ENCODE assay signal across 20 cellular contexts in the genomic region with DNA sequence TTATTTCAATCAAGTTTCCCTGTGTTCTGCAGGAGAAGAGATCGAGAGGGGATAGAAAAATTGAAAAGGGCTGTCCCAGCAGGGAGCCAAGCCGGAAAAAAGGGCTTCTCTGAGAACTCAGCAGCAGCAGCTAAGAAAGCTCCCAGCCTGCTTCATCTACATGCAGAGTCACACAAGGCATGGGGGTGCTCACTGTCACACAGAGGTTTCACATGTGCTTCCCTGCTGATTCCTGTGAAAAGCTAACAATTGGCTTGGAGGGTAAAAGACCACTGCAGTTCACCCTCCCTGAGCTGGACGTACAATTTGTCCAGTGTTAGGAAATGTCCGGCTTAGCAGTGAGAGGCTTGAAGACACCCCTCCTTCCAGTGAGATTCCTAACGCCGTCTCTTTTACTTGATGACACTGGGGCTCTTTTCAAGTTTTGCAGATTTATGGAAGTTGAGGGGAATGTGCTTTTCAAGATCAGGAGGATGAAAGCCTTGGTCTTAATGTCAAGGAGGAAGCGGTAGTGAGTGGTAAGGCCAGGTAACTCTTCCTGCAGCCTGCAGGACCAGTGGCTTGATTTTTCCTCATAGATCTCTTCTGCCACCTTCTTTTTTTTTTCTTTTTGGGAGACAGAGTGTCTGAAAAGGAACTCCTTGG.
A peak's percentile ranks its signal among the peaks of the same experiment; 100 is the strongest.
DNase-seq lines count a peak whose midpoint lies in the region; ATAC-seq, FAIRE-seq and TF ChIP-seq lines count a peak whose summit lies in the region.
"Had no signal": no experiment of that assay in that cellular context is flagged by ENCODE, and none has a peak within 500 bp of the region (broad histone marks: within the 10 kb centered on the region; RNA-seq: fewer than 3 reads in every experiment).

No MANE protein-coding gene starts in this region.

- DNase-seq in ELF-1 (ENCODE audit: low read depth, low spot score) (peak; percentile 69), NT2/D1 (ENCODE audit: low read depth, low spot score) (peak; percentile 49), mesendoderm (peak; percentile 84), HepG2 (ENCODE audit: low spot score) (no peak), Kasumi-1 (lab: John Stamatoyannopoulos, UW) (no peak)
- DNase-seq: activated CD4-positive, alpha-beta T cell treated with anti-CD3 and anti-CD28 coated beads, Interleukin-2, amount 50 U/mL, for 1 hour; activated naive CD4-positive, alpha-beta T cell treated with anti-CD3 and anti-CD28 coated beads, Interleukin-2, amount 10 ng/mL, durations not matched to agents 7 days and 5 days; activated T-cell treated with anti-CD3 and anti-CD28 coated beads for 4 hours; body of pancreas; CD4-positive, alpha-beta T cell; dermis blood vessel endothelial cell; DMS53; NCI-H2081; NCI-H524; pancreas; stimulated activated CD4-positive, alpha-beta T cell treated with anti-CD3 and anti-CD28 coated beads, Interleukin-2, amount 100 ng/mL, for 48 hours had no signal

- no peak overlapping the region for H2BK120ac ChIP-seq in mesendoderm (ENCODE audit: low read depth, low read length)

- no peak overlapping the region for H2BK15ac ChIP-seq in mesendoderm (replicated peaks; ENCODE audit: low read depth)

- no peak overlapping the region for H3K23ac ChIP-seq in mesendoderm (ENCODE audit: low read length)

- 5 to 10% methylated on average over 7 of the region's 7 CpGs for WGBS in ectodermal cell, 2 experiments
- WGBS in mesendoderm (ENCODE audit: extremely low coverage, insufficient coverage, low lambda C conversion rate): no CpG with 5 or more reads among the region's 7 CpGs
- WGBS in HepG2 (ENCODE audit: low lambda C conversion rate): 97% methylated on average over 7 of the region's 7 CpGs

- no peak overlapping the region for H3K4me3 ChIP-seq in NT2/D1 (ENCODE audit: insufficient read length, low read depth)
- H3K4me3 ChIP-seq in ectodermal cell (ENCODE audit: insufficient read depth, low read depth, low read length): peak overlapping the region; percentile 16
- H3K4me3 ChIP-seq in mesendoderm (ENCODE audit: low read length): no peak overlapping the region
- no peak overlapping the region for H3K4me3 ChIP-seq in HepG2 (replicated peaks in 1 of 3; ENCODE audit: insufficient read depth in 1 of 3, low read depth in 2 of 3, low read length in 3 of 3)
- H3K4me3 ChIP-seq: body of pancreas, pancreas, PC-9 had no signal

- no peak overlapping the region for H3K4me2 ChIP-seq in mesendoderm (ENCODE audit: low read length)
- H3K4me2 ChIP-seq in HepG2 (ENCODE audit: low read depth, low read length): no peak overlapping the region
- H3K4me2 ChIP-seq: PC-9 had no signal

- TF ChIP-seq POLR2A in HepG2 (IDR thresholded peaks at IDR 0.05; ENCODE audit: insufficient read depth in 1 of 2, low read depth in 2 of 2, low read length in 2 of 2): no peak

- peak overlapping the region; percentile 6 for H3K56ac ChIP-seq in mesendoderm (ENCODE audit: low read length)

- peak overlapping the region; percentile 89 for H3K18ac ChIP-seq in mesendoderm (ENCODE audit: low read length)

- H3K9me3 ChIP-seq in NT2/D1 (ENCODE audit: insufficient read depth, low read length) (no peaks in the 10 kb centered on the region), ectodermal cell (ENCODE audit: control insufficient read depth, low read length) (no peaks in the 10 kb centered on the region), HepG2 (ENCODE audit: low read length) (no peaks in the 10 kb centered on the region)
- H3K9me3 ChIP-seq: body of pancreas, pancreas had no signal

- H3K4ac ChIP-seq in mesendoderm (ENCODE audit: low read depth, low read length): no peak overlapping the region

- TF ChIP-seq EP300 in HepG2 (IDR thresholded peaks at IDR 0.05; ENCODE audit: low read depth in 2 of 2, low read length in 2 of 2): no peak
- TF ChIP-seq EP300 in HepG2 (CRISPR knock-in tag; IDR thresholded peaks at IDR 0.05; ENCODE audit: borderline replicate concordance): no peak

- no peak for TF ChIP-seq RAD21 in HepG2 (CRISPR knock-in tag; IDR thresholded peaks at IDR 0.05)

- H3K27me3 ChIP-seq in NT2/D1 (ENCODE audit: insufficient read depth, insufficient read length) (no peaks in the 10 kb centered on the region), ectodermal cell (ENCODE audit: control insufficient read depth, insufficient read depth, low read length, poor library complexity, severe bottlenecking) (no peaks in the 10 kb centered on the region), mesendoderm (ENCODE audit: insufficient read depth, low read length, poor library complexity) (no peaks in the 10 kb centered on the region), HepG2 (ENCODE audit: control insufficient read depth in 1 of 2, insufficient read depth in 2 of 2, low read length in 2 of 2) (no peaks in the 10 kb centered on the region)
- H3K27me3 ChIP-seq: body of pancreas, pancreas had no signal

- no peak overlapping the region for H4K5ac ChIP-seq in mesendoderm (ENCODE audit: low read length)

- H4K20me1 ChIP-seq in HepG2 (ENCODE audit: insufficient read depth, low read length): no peaks in the 10 kb centered on the region

- peaks cover 6% of the 10 kb centered on the region for H3K4me1 ChIP-seq in NT2/D1 (ENCODE audit: insufficient read depth, insufficient read length)
- peaks cover 27% of the 10 kb centered on the region for H3K4me1 ChIP-seq in ectodermal cell (ENCODE audit: control insufficient read depth, insufficient read depth, low read length)
- peaks cover 4% of the 10 kb centered on the region for H3K4me1 ChIP-seq in mesendoderm (ENCODE audit: control insufficient read depth, low read depth, low read length)
- no peaks in the 10 kb centered on the region for H3K4me1 ChIP-seq in HepG2 (ENCODE audit: insufficient read depth, low read length)
- H3K4me1 ChIP-seq: pancreas had no signal

- no peaks in the 10 kb centered on the region for H3K79me1 ChIP-seq in mesendoderm (ENCODE audit: low read length)

- H3K36me3 ChIP-seq in NT2/D1 (ENCODE audit: insufficient read depth, insufficient read length, low read length) (peaks cover 2% of the 10 kb centered on the region), ectodermal cell (ENCODE audit: control insufficient read depth, insufficient read depth, low read length) (no peaks in the 10 kb centered on the region), mesendoderm (ENCODE audit: control insufficient read depth, insufficient read depth, low read length) (no peaks in the 10 kb centered on the region), HepG2 (replicated peaks in 1 of 2; ENCODE audit: control insufficient read depth in 1 of 2, insufficient read depth in 2 of 2, low read length in 2 of 2) (peaks cover 1 to 9% of the 10 kb centered on the region in 2 experiments; a peak in 3 of 5 replicates)
- H3K36me3 ChIP-seq: pancreas had no signal

- no peaks in the 10 kb centered on the region for H3K79me2 ChIP-seq in mesendoderm (ENCODE audit: control insufficient read depth, insufficient read depth, low read length)
- no peaks in the 10 kb centered on the region for H3K79me2 ChIP-seq in HepG2 (ENCODE audit: insufficient read depth, low read length)

- H3K9ac ChIP-seq in NT2/D1 (ENCODE audit: insufficient read length, low read depth) (no peak overlapping the region), mesendoderm (ENCODE audit: low read length) (no peak overlapping the region), HepG2 (ENCODE audit: insufficient read depth, low read depth, low read length) (no peak overlapping the region)

- POLR2A ChIA-PET in HepG2 (lab: Yijun Ruan, JAX): interaction anchor here (0.6 kb wide), 1 partner anchor 15 kb away, joined by 3 read pairs; no protein-coding TSS in a partner anchor

- no peak for TF ChIP-seq CTCF in HepG2 (CRISPR knock-in tag; IDR thresholded peaks at IDR 0.05)

- H2BK5ac ChIP-seq in mesendoderm (ENCODE audit: low read length): no peak overlapping the region

- H3K27ac ChIP-seq in ectodermal cell (ENCODE audit: insufficient read depth, low read depth, low read length, poor library complexity, severe bottlenecking) (peak overlapping the region; percentile 89), mesendoderm (ENCODE audit: low read depth, low read length) (peak overlapping the region; percentile 36), HepG2 (ENCODE audit: extremely low read length, insufficient read depth, low read length) (no peak overlapping the region)
- H3K27ac ChIP-seq: body of pancreas, pancreas, PC-9 had no signal

- ATAC-seq in HG02571 (IDR thresholded peaks at IDR 0.05; ENCODE audit: unreplicated experiment): no peak
- ATAC-seq in HepG2: no peak
- no peak for ATAC-seq in HG02840 (IDR thresholded peaks at IDR 0.05; ENCODE audit: low FRiP score, unreplicated experiment)
- ATAC-seq: body of pancreas, pancreas had no signal

- in situ Hi-C loops in HepG2 (cut with HindIII; ENCODE audit: extremely low pct_ligation_motif_present, low pct_unique_long_range_greater_than_20kb): loop anchor here (10.0 kb wide), 1 partner anchor 52 kb away; no protein-coding TSS in a partner anchor

- CTCF ChIA-PET in HepG2 (lab: Yijun Ruan, JAX; ENCODE audit: low intra/inter-chr PET ratio, low total read pairs): no interaction called here

- H2AK5ac ChIP-seq in mesendoderm (ENCODE audit: low read length): no peak overlapping the region

- intact Hi-C loops in HepG2 (cut with micrococcal nuclease; ENCODE audit: unreplicated experiment): no loop called here

- no peak overlapping the region for H2AFZ ChIP-seq in HepG2 (ENCODE audit: low read length)
- H2AFZ ChIP-seq: PC-9 had no signal

- BruUV-seq in HepG2 (replicated peaks; lab: Mats Ljungman, UMichigan): no TSS peak

- no peak overlapping the region for H4K8ac ChIP-seq in mesendoderm (ENCODE audit: low read depth, low read length)

- FAIRE-seq in HepG2 (lab: Jason Lieb, UNC): no peak
- FAIRE-seq: pancreas had no signal

TF ChIP-seq in HepG2, 621 proteins besides CTCF, POLR2A, EP300 and RAD21 (continues in another document):
- TF ChIP-seq SAFB2 (CRISPR knock-in tag; IDR thresholded peaks at IDR 0.05; ENCODE audit: borderline replicate concordance, low read depth) (no peak), MAZ (IDR thresholded peaks at IDR 0.05; ENCODE audit: borderline replicate concordance, low read depth, low read length) (no peak), MAZ (CRISPR knock-in tag; IDR thresholded peaks at IDR 0.05; ENCODE audit: low read depth) (no peak), ZFP41 (CRISPR knock-in tag; IDR thresholded peaks at IDR 0.05; ENCODE audit: borderline replicate concordance) (no peak), ZNF674 (CRISPR knock-in tag; IDR thresholded peaks at IDR 0.05; ENCODE audit: low read depth) (no peak), ZSCAN22 (CRISPR knock-in tag; IDR thresholded peaks at IDR 0.05) (no peak), ATF7-NPFF (CRISPR knock-in tag; IDR thresholded peaks at IDR 0.05; ENCODE audit: low read depth) (no peak), RBFOX2 (IDR thresholded peaks at IDR 0.05; ENCODE audit: low read depth, low read length) (no peak)

Comparison
In these comparisons a context has a peak if more than half of its experiments do, and no peak if none do; other contexts are left out.
1. DNase-seq: peak in ELF-1 (single experiment), NT2/D1 (single experiment) and mesendoderm (single experiment); none in HepG2 (single experiment) and Kasumi-1 (0 of 2).